23 cellular contexts compared by ENCODE assay signal in the genomic region with DNA sequence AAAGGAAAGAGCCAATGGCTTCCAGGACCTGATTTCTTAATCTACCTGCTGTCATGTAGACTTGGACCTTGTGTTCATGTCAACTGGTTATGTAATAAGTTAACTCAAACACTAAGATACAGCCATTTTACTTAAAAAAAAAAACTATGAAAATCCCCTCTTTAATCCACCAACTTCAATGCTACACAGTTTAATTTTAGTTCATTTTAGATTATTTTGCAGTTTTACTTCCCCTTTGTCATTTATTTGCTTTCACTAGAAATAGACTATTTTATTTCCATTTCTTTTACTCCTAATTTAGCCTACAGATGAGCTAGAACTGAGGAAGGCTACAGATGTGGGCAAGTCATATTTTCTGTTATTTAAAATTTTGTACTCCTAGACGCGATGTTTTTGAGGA.
"Had no signal": no experiment of that assay in that cellular context is flagged by ENCODE, and none has a peak within 500 bp of the region (broad histone marks: within the 10 kb centered on the region; RNA-seq: fewer than 3 reads in every experiment).

No MANE protein-coding gene starts in this region.

- H3K9me3 ChIP-seq: heart left ventricle, neutrophil, right lobe of liver, thoracic aorta had no signal

- H3K4me3 ChIP-seq: heart left ventricle, lung, right lobe of liver, thoracic aorta had no signal

- H3K27me3 ChIP-seq: heart left ventricle, neutrophil, right lobe of liver had no signal

- ATAC-seq: activated CD4-positive, CD25-positive, alpha-beta regulatory T cell treated with anti-CD3 and anti-CD28 coated beads, Interleukin-2, amount 50 U/mL, for 24 hours; activated T-cell treated with anti-CD3 and anti-CD28 coated beads, Interleukin-2, amount 50 U/mL, for 4 hours; activated T-helper 17 cell treated with anti-CD3 and anti-CD28 coated beads, Interleukin-2, amount 50 U/mL, for 72 hours; heart left ventricle had no signal

- H3K27ac ChIP-seq: heart left ventricle, neutrophil, right lobe of liver, thoracic aorta had no signal

- DNase-seq: activated CD4-positive, alpha-beta memory T cell treated with anti-CD3 and anti-CD28 coated beads, Interleukin-2, amount 10 ng/mL, durations not matched to agents 7 days and 5 days; activated CD4-positive, alpha-beta T cell treated with anti-CD3 and anti-CD28 coated beads, Interleukin-2, amount 10 ng/mL, durations not matched to agents 24 days and 14 days; activated gamma-delta T cell treated with Interleukin-2 at 50 U/mL for 16 hours; activated naive CD4-positive, alpha-beta T cell treated with anti-CD3 and anti-CD28 coated beads, Interleukin-2, amount 50 U/mL, for 16 hours; activated T-cell treated with anti-CD3 and anti-CD28 coated beads, Interleukin-2, amount 50 U/mL, for 4 hours; amygdala; caudate nucleus; cortex of kidney; heart left ventricle; hypothalamus; immature natural killer cell; kidney; nephron progenitor cell; right lobe of liver; stimulated activated CD4-positive, alpha-beta T cell treated with anti-CD3 and anti-CD28 coated beads, Interleukin-12 subunit alpha, Interleukin-12 subunit beta, amount 100 ng/mL, for 4 hours; stimulated activated CD4-positive, alpha-beta T cell treated with anti-CD3 and anti-CD28 coated beads, Interleukin-4, amount 100 ng/mL, for 1 hour; T-helper 1 cell; trophoblast cell had no signal

- H3K4me1 ChIP-seq: right lobe of liver had no signal

- H3K36me3 ChIP-seq: heart left ventricle, neutrophil, right lobe of liver, thoracic aorta had no signal
